ENCODE assay signal across 1 cellular context in genomic region chr11:120564573-120565301, GRCh38.
A peak's percentile ranks its signal among the peaks of the same experiment; 100 is the strongest.
TF ChIP-seq lines count a peak whose summit lies in the region.

No MANE protein-coding gene starts in this region.

TF ChIP-seq in H1, 55 proteins besides CTCF, POLR2A, EP300 and RAD21:
- TF ChIP-seq KDM4A (IDR thresholded peaks at IDR 0.05; ENCODE audit: low read depth, low read length, severe bottlenecking), result peak; percentile 76
- no peak for TF ChIP-seq TEAD4 (IDR thresholded peaks at IDR 0.05; ENCODE audit: low read depth, low read length)
- TF ChIP-seq SAP30 (IDR thresholded peaks at IDR 0.05; ENCODE audit: insufficient read depth, insufficient replicate concordance, low read length), result no peak
- TF ChIP-seq EZH2 (IDR thresholded peaks at IDR 0.05; ENCODE audit: low read depth, low read length, severe bottlenecking), result peak; percentile 21
- TF ChIP-seq HDAC2 (IDR thresholded peaks at IDR 0.05; ENCODE audit: borderline replicate concordance in 1 of 2, low read depth in 2 of 2, low read length in 2 of 2), result 0 out of 4 replicates have a peak, but pooled peaks have one; percentile 3 to 4
- TF ChIP-seq MAX (IDR thresholded peaks at IDR 0.05), result peak; percentile 80
- no peak for TF ChIP-seq EGR1 (IDR thresholded peaks at IDR 0.05; ENCODE audit: borderline replicate concordance, low read depth, low read length)
- 0 out of 2 replicates have a peak, but pooled peaks have one; percentile 62 for TF ChIP-seq RBBP5 (IDR thresholded peaks at IDR 0.05; ENCODE audit: borderline replicate concordance, low read depth, low read length)
- TF ChIP-seq USF2 (IDR thresholded peaks at IDR 0.05; ENCODE audit: low read length), result no peak
- TF ChIP-seq CREB1 (IDR thresholded peaks at IDR 0.05), result peak; percentile 49; the same call in 1 of the 2 replicates
- TF ChIP-seq CHD7 (IDR thresholded peaks at IDR 0.05; ENCODE audit: insufficient replicate concordance, low read length), result no peak
- TF ChIP-seq KDM5A (IDR thresholded peaks at IDR 0.05; ENCODE audit: low read length), result no peak
- TF ChIP-seq KDM1A (IDR thresholded peaks at IDR 0.05; ENCODE audit: borderline replicate concordance, low read length), result no peak
- TF ChIP-seq TAF7 (optimal IDR thresholded peaks at IDR 0.05; ENCODE audit: borderline replicate concordance, low read depth, low read length), result no peak
- no peak for TF ChIP-seq CBX8 (IDR thresholded peaks at IDR 0.05; ENCODE audit: borderline replicate concordance, low read depth, low read length)
- TF ChIP-seq ASH2L (IDR thresholded peaks at IDR 0.05; ENCODE audit: low read length), result peak; percentile 76
- no peak for TF ChIP-seq FOSL1 (IDR thresholded peaks at IDR 0.05; ENCODE audit: insufficient read depth, low read depth, low read length)
